In the genomic region with DNA sequence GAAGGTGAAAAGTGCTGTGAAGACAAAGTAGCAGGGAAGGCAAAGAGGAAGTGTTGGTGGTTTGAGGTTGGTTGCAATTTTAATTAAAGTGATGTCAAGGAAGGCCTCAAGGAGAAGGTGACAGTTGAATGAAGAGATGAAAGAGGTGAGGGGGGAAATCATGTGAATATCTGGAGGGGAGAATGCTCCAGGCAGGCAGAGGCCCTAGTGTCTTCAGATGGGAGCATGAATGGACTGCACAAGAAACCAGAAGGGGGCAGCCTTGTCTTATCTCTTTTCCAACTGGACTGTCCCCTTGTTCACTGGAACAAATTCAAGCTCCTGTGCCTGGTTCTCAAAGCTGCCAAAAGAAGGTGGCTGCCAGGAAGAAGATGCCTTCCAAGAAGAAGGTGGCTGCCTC, we compare ENCODE assay signal across 8 cellular contexts.
DNase-seq lines count a peak whose midpoint lies in the region; ATAC-seq and TF ChIP-seq lines count a peak whose summit lies in the region.

No MANE protein-coding gene starts in this region.

- ATAC-seq in stimulated activated naive CD8-positive, alpha-beta T cell treated with anti-CD3 and anti-CD28 coated beads, Interleukin-15, amount 100 ng/mL, for 72 hours: peak; percentile 68
- no peak for ATAC-seq in stimulated activated naive CD8-positive, alpha-beta T cell treated with anti-CD3 and anti-CD28 coated beads, Interleukin-15, Interleukin-2, amounts not matched to agents 100 U/mL and 50 U/mL, for 24 hours
- no peak for ATAC-seq in HG03139 (IDR thresholded peaks at IDR 0.05; ENCODE audit: unreplicated experiment)

- H3K36me3 ChIP-seq in SJCRH30: no peaks in the 10 kb centered on the region

- H3K9me3 ChIP-seq in SJCRH30 (replicated peaks): no peaks in the 10 kb centered on the region

- H3K4me1 ChIP-seq in SJCRH30: no peaks in the 10 kb centered on the region

- H3K4me3 ChIP-seq in SJCRH30: no peak overlapping the region

- no peaks in the 10 kb centered on the region for H3K9me3 Mint-ChIP-seq in stimulated activated naive CD8-positive, alpha-beta T cell treated with anti-CD3 and anti-CD28 coated beads, Interleukin-15, amount 100 ng/mL, for 72 hours

- H3K27me3 ChIP-seq in SJCRH30: no peaks in the 10 kb centered on the region

- H3K4me3 Mint-ChIP-seq in stimulated activated naive CD8-positive, alpha-beta T cell treated with anti-CD3 and anti-CD28 coated beads, Interleukin-15, amount 100 ng/mL, for 72 hours: no peak overlapping the region

- DNase-seq in stimulated activated naive CD8-positive, alpha-beta T cell treated with anti-CD3 and anti-CD28 coated beads, Interleukin-15, amount 100 ng/mL, for 72 hours: peak; percentile 4 to 13
- DNase-seq in stimulated activated naive CD8-positive, alpha-beta T cell treated with anti-CD3 and anti-CD28 coated beads, Interleukin-15, Interleukin-2, amounts not matched to agents 100 U/mL and 50 U/mL, for 24 hours: no peak
- DNase-seq in SJCRH30 (peak; percentile 4 to 8), erythroblast (lab: John Stamatoyannopoulos, UW) (peak; percentile 0 to 8), HuH-7 (ENCODE audit: low spot score) (no peak), epidermal melanocyte (ENCODE audit: insufficient read length, low spot score) (no peak), UCSD-AML1 (lab: John Stamatoyannopoulos, UW; ENCODE audit: unreplicated experiment) (no peak)

- peak overlapping the region; percentile 42 to 61 for H3K27ac Mint-ChIP-seq in stimulated activated naive CD8-positive, alpha-beta T cell treated with anti-CD3 and anti-CD28 coated beads, Interleukin-15, amount 100 ng/mL, for 72 hours

- H3K4me1 Mint-ChIP-seq in stimulated activated naive CD8-positive, alpha-beta T cell treated with anti-CD3 and anti-CD28 coated beads, Interleukin-15, amount 100 ng/mL, for 72 hours: peaks cover 14% of the 10 kb centered on the region

- TF ChIP-seq POLR2A in erythroblast (IDR thresholded peaks at IDR 0.05; ENCODE audit: low read length): no peak

- H3K27ac ChIP-seq in SJCRH30: no peak overlapping the region

- no peaks in the 10 kb centered on the region for H3K27me3 Mint-ChIP-seq in stimulated activated naive CD8-positive, alpha-beta T cell treated with anti-CD3 and anti-CD28 coated beads, Interleukin-15, amount 100 ng/mL, for 72 hours

Comparison
In these comparisons a context has a peak if more than half of its experiments do, and no peak if none do; other contexts are left out.
1. DNase-seq: peak in stimulated activated naive CD8-positive, alpha-beta T cell treated with anti-CD3 and anti-CD28 coated beads, Interleukin-15, amount 100 ng/mL, for 72 hours (2 of 2), SJCRH30 (2 of 2) and erythroblast (2 of 2); none in stimulated activated naive CD8-positive, alpha-beta T cell treated with anti-CD3 and anti-CD28 coated beads, Interleukin-15, Interleukin-2, amounts not matched to agents 100 U/mL and 50 U/mL, for 24 hours (single experiment), HuH-7 (single experiment), epidermal melanocyte (single experiment) and UCSD-AML1 (single experiment).